Comparison of ENCODE assay signal across 11 cellular contexts in genomic region chr20:48718914-48719578, GRCh38.
DNase-seq lines count a peak whose midpoint lies in the region; ATAC-seq lines count a peak whose summit lies in the region.
"Had no signal": no experiment of that assay in that cellular context is flagged by ENCODE, and none has a peak within 500 bp of the region (broad histone marks: within the 10 kb centered on the region; RNA-seq: fewer than 3 reads in every experiment).

No MANE protein-coding gene starts in this region.

- H3K4me1 ChIP-seq in naive thymus-derived CD4-positive, alpha-beta T cell (ENCODE audit: control insufficient read depth in 2 of 2, insufficient read depth in 2 of 2, low read length in 2 of 2) = peaks cover 47 to 86% of the 10 kb centered on the region in 2 donors
- H3K4me1 ChIP-seq: prostate gland had no signal

- peak; percentile 21 for DNase-seq in stimulated activated naive CD4-positive, alpha-beta T cell treated with Interleukin-2 at 50 U/mL for 16 hours (lab: John Stamatoyannopoulos, UW)
- DNase-seq in stimulated activated naive CD4-positive, alpha-beta T cell (lab: John Stamatoyannopoulos, UW) = no peak
- peak in 2 of 9 donors; percentile 3 to 31 for DNase-seq in naive thymus-derived CD4-positive, alpha-beta T cell
- DNase-seq in NCI-H1092 (lab: John Stamatoyannopoulos, UW) (no peak), cerebellar cortex (ENCODE audit: low spot score) (no peak), islet precursor cell (no peak)
- DNase-seq: AML-193, NCI-H510A treated with DMSO at 0.1 percent for 48 hours had no signal

- peaks cover 70% of the 10 kb centered on the region for H3K4me1 Mint-ChIP-seq in activated T-helper 17 cell treated with anti-CD3 and anti-CD28 coated beads, Interleukin-2, amount 50 U/mL, for 72 hours
- peaks cover 45 to 89% (median 65%) of the 10 kb centered on the region in 7 donors for H3K4me1 Mint-ChIP-seq in naive thymus-derived CD4-positive, alpha-beta T cell

- H3K27ac Mint-ChIP-seq in activated T-helper 17 cell treated with anti-CD3 and anti-CD28 coated beads, Interleukin-2, amount 50 U/mL, for 72 hours = peak overlapping the region; percentile 74
- peak overlapping the region in 5 of 9 donors; percentile 37 to 84 (median 78) for H3K27ac Mint-ChIP-seq in naive thymus-derived CD4-positive, alpha-beta T cell

- intact Hi-C loops in naive thymus-derived CD4-positive, alpha-beta T cell (cut with micrococcal nuclease) = loop anchor here (1.0 to 5.0 kb wide), 4 partner anchors 43 to 202 kb away; partner anchors contain the start of genes ARFGEF2 (in 1 of the 2) and PREX1 (in 1 of the 2)

- peak overlapping the region; percentile 3 for H3K4me3 ChIP-seq in naive thymus-derived CD4-positive, alpha-beta T cell (ENCODE audit: low read length)
- H3K4me3 ChIP-seq: prostate gland had no signal

- CTCF ChIA-PET in naive thymus-derived CD4-positive, alpha-beta T cell (lab: Charles Lee) = no interaction called here

- H3K27me3 ChIP-seq in naive thymus-derived CD4-positive, alpha-beta T cell (ENCODE audit: control insufficient read depth in 2 of 2, insufficient read depth in 2 of 2, low read length in 2 of 2) = no peaks in the 10 kb centered on the region

- H3K27ac ChIP-seq in naive thymus-derived CD4-positive, alpha-beta T cell (ENCODE audit: low read depth, low read length) = no peak overlapping the region
- H3K27ac ChIP-seq: prostate gland had no signal

- H3K9me3 Mint-ChIP-seq in activated T-helper 17 cell treated with anti-CD3 and anti-CD28 coated beads, Interleukin-2, amount 50 U/mL, for 72 hours = no peaks in the 10 kb centered on the region
- H3K9me3 Mint-ChIP-seq in naive thymus-derived CD4-positive, alpha-beta T cell = peaks cover 0 to 4% (median 0%) of the 10 kb centered on the region in 11 donors

- H3K4me3 Mint-ChIP-seq in activated T-helper 17 cell treated with anti-CD3 and anti-CD28 coated beads, Interleukin-2, amount 50 U/mL, for 72 hours = peak overlapping the region; percentile 91
- H3K4me3 Mint-ChIP-seq in naive thymus-derived CD4-positive, alpha-beta T cell = peak overlapping the region in 5 of 10 donors; percentile 10 to 86 (median 32)

- H3K36me3 Mint-ChIP-seq in activated T-helper 17 cell treated with anti-CD3 and anti-CD28 coated beads, Interleukin-2, amount 50 U/mL, for 72 hours (ENCODE audit: low read depth) = peaks cover 84% of the 10 kb centered on the region
- H3K36me3 Mint-ChIP-seq in naive thymus-derived CD4-positive, alpha-beta T cell = peaks cover 0 to 55% (median 0%) of the 10 kb centered on the region in 5 donors

- POLR2A ChIA-PET in naive thymus-derived CD4-positive, alpha-beta T cell (lab: Charles Lee) = no interaction called here

- H3K9me3 ChIP-seq in naive thymus-derived CD4-positive, alpha-beta T cell (ENCODE audit: control insufficient read depth in 2 of 3, low read length in 3 of 3) = no peaks in the 10 kb centered on the region
- H3K9me3 ChIP-seq: prostate gland had no signal

- ATAC-seq in activated T-helper 17 cell treated with anti-CD3 and anti-CD28 coated beads, Interleukin-2, amount 50 U/mL, for 72 hours (replicated peaks) = peak; percentile 61
- ATAC-seq in naive thymus-derived CD4-positive, alpha-beta T cell = peak; percentile 42
- ATAC-seq in GM18858 (IDR thresholded peaks at IDR 0.05; ENCODE audit: unreplicated experiment) = no peak

- H3K27me3 Mint-ChIP-seq in activated T-helper 17 cell treated with anti-CD3 and anti-CD28 coated beads, Interleukin-2, amount 50 U/mL, for 72 hours = no peaks in the 10 kb centered on the region
- H3K27me3 Mint-ChIP-seq in naive thymus-derived CD4-positive, alpha-beta T cell = no peaks in the 10 kb centered on the region

- H3K36me3 ChIP-seq in naive thymus-derived CD4-positive, alpha-beta T cell (ENCODE audit: control insufficient read depth in 2 of 3, insufficient read depth in 3 of 3, low read length in 3 of 3) = peaks cover 0 to 3% (median 0%) of the 10 kb centered on the region in 3 experiments
- H3K36me3 ChIP-seq: prostate gland had no signal
